Comparison of ENCODE assay signal across 8 cellular contexts in genomic region chr19:1503089-1503924, GRCh38. TPM values are rescaled to one million over a fixed set of nuclear protein-coding genes. Genes with fewer than 3 reads are reported as not detected.
DNase-seq lines count a peak whose midpoint lies in the region; ATAC-seq lines count a peak whose summit lies in the region.

No MANE protein-coding gene starts in this region.

- peaks cover 58% of the 10 kb centered on the region for H3K27me3 Mint-ChIP-seq in activated naive CD4-positive, alpha-beta T cell treated with anti-CD3 and anti-CD28 coated beads, Interleukin-2, amount 10 ng/mL, durations not matched to agents 7 days and 5 days

- DNase-seq in DMS53 (lab: John Stamatoyannopoulos, UW) (peak; percentile 35), DMS53 treated with DMSO at 0.1 percent for 48 hours (lab: John Stamatoyannopoulos, UW; ENCODE audit: unreplicated experiment) (no peak), SJCRH30 (peak; percentile 40 to 70), right cardiac atrium (peak; percentile 61 to 86 (median 86)), epidermal melanocyte (ENCODE audit: insufficient read length, low spot score) (no peak)
- peak; percentile 78 for DNase-seq in activated naive CD4-positive, alpha-beta T cell treated with anti-CD3 and anti-CD28 coated beads, Interleukin-2, amount 10 ng/mL, durations not matched to agents 7 days and 5 days
- peak; percentile 58 to 70 (median 65) for DNase-seq in stimulated activated CD4-positive, alpha-beta T cell treated with anti-CD3 and anti-CD28 coated beads, Interleukin-12 subunit alpha, Interleukin-12 subunit beta, amount 100 ng/mL, for 48 hours (ENCODE audit: low read depth in 2 of 3, low spot score in 1 of 3)

- 6% methylated on average over 49 of the region's 49 CpGs for WGBS in right cardiac atrium

- no peak overlapping the region for H3K4me3 ChIP-seq in SJCRH30
- no peak overlapping the region for H3K4me3 ChIP-seq in right cardiac atrium (ENCODE audit: low read length)

- H3K4me3 Mint-ChIP-seq in activated naive CD4-positive, alpha-beta T cell treated with anti-CD3 and anti-CD28 coated beads, Interleukin-2, amount 10 ng/mL, durations not matched to agents 7 days and 5 days, result no peak overlapping the region

- intact Hi-C loops in right cardiac atrium (cut with DNase I), result no loop called here

- no peak overlapping the region for H3K27ac Mint-ChIP-seq in activated naive CD4-positive, alpha-beta T cell treated with anti-CD3 and anti-CD28 coated beads, Interleukin-2, amount 10 ng/mL, durations not matched to agents 7 days and 5 days

- CTCF ChIA-PET in activated naive CD4-positive, alpha-beta T cell treated with anti-CD3 and anti-CD28 coated beads, Interleukin-2, amount 10 ng/mL, durations not matched to agents 7 days and 5 days (lab: Charles Lee), result interaction anchor here (0.6 to 1.2 kb wide), 2 partner anchors 28 to 79 kb away, joined by 3 to 4 read pairs; no protein-coding TSS in a partner anchor

- peaks cover 4% of the 10 kb centered on the region for H3K9me3 Mint-ChIP-seq in activated naive CD4-positive, alpha-beta T cell treated with anti-CD3 and anti-CD28 coated beads, Interleukin-2, amount 10 ng/mL, durations not matched to agents 7 days and 5 days

- H3K36me3 Mint-ChIP-seq in activated naive CD4-positive, alpha-beta T cell treated with anti-CD3 and anti-CD28 coated beads, Interleukin-2, amount 10 ng/mL, durations not matched to agents 7 days and 5 days, result peaks cover 4% of the 10 kb centered on the region

- peaks cover 7% of the 10 kb centered on the region for H3K4me1 Mint-ChIP-seq in activated naive CD4-positive, alpha-beta T cell treated with anti-CD3 and anti-CD28 coated beads, Interleukin-2, amount 10 ng/mL, durations not matched to agents 7 days and 5 days

- no peak overlapping the region for H3K27ac ChIP-seq in SJCRH30
- H3K27ac ChIP-seq in right cardiac atrium (ENCODE audit: low read length), result no peak overlapping the region

- H3K27me3 ChIP-seq in SJCRH30 (peaks cover 30% of the 10 kb centered on the region), right cardiac atrium (ENCODE audit: control insufficient read depth, insufficient read depth) (no peaks in the 10 kb centered on the region)

- ATAC-seq in right cardiac atrium (no peak), GM21515 (IDR thresholded peaks at IDR 0.05; ENCODE audit: unreplicated experiment) (no peak)

- no peaks in the 10 kb centered on the region for H3K36me3 ChIP-seq in SJCRH30

- H3K4me1 ChIP-seq in SJCRH30, result peaks cover 7% of the 10 kb centered on the region; the same call in 1 of the 2 replicates
- H3K4me1 ChIP-seq in right cardiac atrium (ENCODE audit: control insufficient read depth, insufficient read depth, low read length), result no peaks in the 10 kb centered on the region

- no peaks in the 10 kb centered on the region for H3K9me3 ChIP-seq in SJCRH30 (replicated peaks)
- H3K9me3 ChIP-seq in right cardiac atrium (ENCODE audit: control insufficient read depth, low read length), result no peaks in the 10 kb centered on the region

RNA-seq across cellular contexts. Expression of gene ADAMTSL5, which starts 9.5 kb away (rescaled TPM):
- 0.77 and 0.79 TPM in 2 replicates for total RNA-seq in SJCRH30 (2014; rRNA removed; shearing (Covaris generic))
- 10 to 100 TPM; 13.6 to 23.7 (median 19.7) TPM for total RNA-seq in right cardiac atrium
- polyA plus RNA-seq in right cardiac atrium, result 10.9 TPM

RNA-seq across cellular contexts. Expression of gene REEP6, which starts 12.3 kb away (rescaled TPM):
- total RNA-seq in SJCRH30 (2014; rRNA removed; shearing (Covaris generic)), result 0.41 and 0.45 TPM in 2 replicates
- 1 to 10 TPM; 1.1 to 1.8 (median 1.4) TPM for total RNA-seq in right cardiac atrium
- polyA plus RNA-seq in right cardiac atrium, result 7.5 TPM

RNA-seq across cellular contexts. Expression of gene PCSK4, which starts 13.2 kb away (rescaled TPM):
- total RNA-seq in SJCRH30 (2014; rRNA removed; shearing (Covaris generic)), result 0.58 and 1.1 TPM in 2 replicates
- 1 to 10 TPM in 3 of 4 donors, under 1 TPM in 1; 0.33 to 2.4 (median 1.4) TPM for total RNA-seq in right cardiac atrium
- 1.7 TPM for polyA plus RNA-seq in right cardiac atrium

RNA-seq across cellular contexts. Expression of gene PLK5, which starts 20.6 kb away (rescaled TPM):
- total RNA-seq in SJCRH30 (2014; rRNA removed; shearing (Covaris generic)), result not detected in 2 replicates
- total RNA-seq in right cardiac atrium, result not detected
- 0.11 TPM for polyA plus RNA-seq in right cardiac atrium

RNA-seq across cellular contexts. Expression of gene C19orf25, which starts 24.3 kb away (rescaled TPM):
- 26.6 and 29.4 TPM in 2 replicates for total RNA-seq in SJCRH30 (2014; rRNA removed; shearing (Covaris generic))
- total RNA-seq in right cardiac atrium, result 10 to 100 TPM; 14.4 to 19.2 (median 18.1) TPM
- polyA plus RNA-seq in right cardiac atrium, result 23.6 TPM

Comparison
In these comparisons a context has a peak if more than half of its experiments do, and no peak if none do; other contexts are left out.
1. DNase-seq: peak in DMS53 (single experiment), SJCRH30 (2 of 2), activated naive CD4-positive, alpha-beta T cell treated with anti-CD3 and anti-CD28 coated beads, Interleukin-2, amount 10 ng/mL, durations not matched to agents 7 days and 5 days (single experiment), right cardiac atrium (3 of 3) and stimulated activated CD4-positive, alpha-beta T cell treated with anti-CD3 and anti-CD28 coated beads, Interleukin-12 subunit alpha, Interleukin-12 subunit beta, amount 100 ng/mL, for 48 hours (3 of 3); none in DMS53 treated with DMSO at 0.1 percent for 48 hours (single experiment) and epidermal melanocyte (single experiment).